ENCODE assay signal across 20 cellular contexts in the genomic region with DNA sequence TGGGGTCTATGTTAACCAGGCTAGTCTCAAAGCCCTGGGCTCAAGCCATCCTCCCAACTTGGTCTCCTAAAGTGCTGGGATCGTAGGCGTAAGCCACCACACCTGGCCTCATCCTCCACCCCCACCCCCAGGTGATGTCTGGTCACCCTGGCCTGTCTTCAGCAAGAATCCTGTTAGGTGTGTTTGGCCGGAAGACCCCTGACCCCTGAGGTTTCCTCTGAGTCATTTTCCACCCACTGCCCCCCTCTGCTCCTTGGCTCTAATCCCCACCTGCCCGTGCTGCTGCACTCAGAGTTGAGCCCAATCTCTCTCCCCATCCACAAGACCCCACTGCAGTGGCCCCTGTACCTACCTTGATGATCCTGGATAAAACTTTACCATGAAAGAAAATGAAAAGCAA. TPM values are rescaled to one million over a fixed set of nuclear protein-coding genes. Genes with fewer than 3 reads are reported as not detected.
DNase-seq lines count a peak whose midpoint lies in the region; ATAC-seq, FAIRE-seq and TF ChIP-seq lines count a peak whose summit lies in the region.
"Had no signal": no experiment of that assay in that cellular context is flagged by ENCODE, and none has a peak within 500 bp of the region (broad histone marks: within the 10 kb centered on the region; RNA-seq: fewer than 3 reads in every experiment).

No MANE protein-coding gene starts in this region.

- FAIRE-seq in H1 (lab: Jason Lieb, UNC): no peak

- H3K4me1 ChIP-seq in H1 (replicated peaks in 1 of 4; ENCODE audit: control insufficient read depth in 3 of 4, insufficient read depth in 4 of 4, low read length in 3 of 4): peaks cover 0 to 15% (median 10%) of the 10 kb centered on the region in 4 experiments; a peak in 5 of 7 replicates
- H3K4me1 ChIP-seq in colonic mucosa: no peaks in the 10 kb centered on the region
- H3K4me1 ChIP-seq: left lung had no signal

- H3K27me3 Mint-ChIP-seq in natural killer cell (ENCODE audit: low read depth in 2 of 2) (no peaks in the 10 kb centered on the region), T-helper 17 cell (no peaks in the 10 kb centered on the region)
- no peaks in the 10 kb centered on the region for H3K27me3 Mint-ChIP-seq in natural killer cell treated with Interleukin-12 subunit alpha and Interleukin-12 subunit beta and Interleukin-15 and Interleukin-18, amount 100 ng/mL, for 72 hours
- no peaks in the 10 kb centered on the region for H3K27me3 Mint-ChIP-seq in effector memory CD8-positive, alpha-beta T cell
- H3K27me3 Mint-ChIP-seq: CD4-positive, CD25-positive, alpha-beta regulatory T cell had no signal

- H3K9ac ChIP-seq in H1 (replicated peaks in 1 of 4; ENCODE audit: extremely low read depth in 1 of 4, low read depth in 3 of 4, low read length in 3 of 4) (no peak overlapping the region), colonic mucosa (ENCODE audit: low read depth in 2 of 2, low read length in 2 of 2) (no peak overlapping the region)
- H3K9ac ChIP-seq: neural progenitor cell had no signal

- no peak overlapping the region for H3K23ac ChIP-seq in H1 (ENCODE audit: insufficient read length)

- no peak overlapping the region for H2BK15ac ChIP-seq in H1 (ENCODE audit: low read length)

- peaks cover 5 to 7% of the 10 kb centered on the region in 2 experiments for H4K20me1 ChIP-seq in H1 (replicated peaks in 1 of 2; ENCODE audit: control insufficient read depth in 1 of 2, insufficient read depth in 2 of 2, low read length in 2 of 2)

- peak overlapping the region; percentile 83; the same call in 1 of the 2 replicates for H2AK5ac ChIP-seq in H1 (ENCODE audit: low read depth, low read length)

- no peak overlapping the region for H4K5ac ChIP-seq in H1 (ENCODE audit: insufficient read length, low read depth, low read length)

- H2BK12ac ChIP-seq in H1 (ENCODE audit: low read depth, low read length): no peak overlapping the region; the same call in 1 of the 2 replicates

- H3K4me3 ChIP-seq in H1 (ENCODE audit: extremely low read depth in 1 of 4, insufficient read depth in 2 of 4, low read depth in 3 of 4, low read length in 4 of 4) (no peak overlapping the region), colonic mucosa (no peak overlapping the region)
- H3K4me3 ChIP-seq: esophagus squamous epithelium, left lung, neural progenitor cell had no signal

- H3K27ac ChIP-seq in H1 (ENCODE audit: low read depth, low read length) (no peak overlapping the region), colonic mucosa (no peak overlapping the region)
- H3K27ac ChIP-seq: esophagus squamous epithelium, left lung, neural progenitor cell had no signal

- ATAC-seq in natural killer cell (no peak), T-helper 17 cell (no peak), GM19455 (IDR thresholded peaks at IDR 0.05; ENCODE audit: unreplicated experiment) (no peak)
- ATAC-seq in natural killer cell treated with Interleukin-12 subunit alpha and Interleukin-12 subunit beta and Interleukin-15 and Interleukin-18, amount 100 ng/mL, for 72 hours: no peak
- no peak for ATAC-seq in effector memory CD8-positive, alpha-beta T cell (replicated peaks)
- ATAC-seq: left lung had no signal

- H3K9me3 Mint-ChIP-seq in natural killer cell: no peaks in the 10 kb centered on the region
- H3K9me3 Mint-ChIP-seq in natural killer cell treated with Interleukin-12 subunit alpha and Interleukin-12 subunit beta and Interleukin-15 and Interleukin-18, amount 100 ng/mL, for 72 hours: no peaks in the 10 kb centered on the region
- no peaks in the 10 kb centered on the region for H3K9me3 Mint-ChIP-seq in effector memory CD8-positive, alpha-beta T cell
- H3K9me3 Mint-ChIP-seq: CD4-positive, CD25-positive, alpha-beta regulatory T cell; mesothelial cell of epicardium; neural progenitor cell had no signal

- no peaks in the 10 kb centered on the region; a peak in 2 of 8 replicates for H3K36me3 ChIP-seq in H1 (ENCODE audit: control insufficient read depth in 2 of 4, insufficient read depth in 4 of 4, low read length in 3 of 4)
- no peaks in the 10 kb centered on the region for H3K36me3 ChIP-seq in colonic mucosa
- H3K36me3 ChIP-seq: neural progenitor cell had no signal

- no peak for TF ChIP-seq EP300 in H1 (IDR thresholded peaks at IDR 0.05; ENCODE audit: borderline replicate concordance in 1 of 2, low read depth in 2 of 2, low read length in 2 of 2)

- H3K4me1 Mint-ChIP-seq in natural killer cell (no peaks in the 10 kb centered on the region), T-helper 17 cell (peaks cover 8% of the 10 kb centered on the region)
- peaks cover 0 to 7% of the 10 kb centered on the region in 2 donors for H3K4me1 Mint-ChIP-seq in natural killer cell treated with Interleukin-12 subunit alpha and Interleukin-12 subunit beta and Interleukin-15 and Interleukin-18, amount 100 ng/mL, for 72 hours (ENCODE audit: low read depth in 2 of 2)
- H3K4me1 Mint-ChIP-seq in effector memory CD8-positive, alpha-beta T cell (ENCODE audit: low read depth in 2 of 2): peaks cover 3 to 6% of the 10 kb centered on the region in 2 donors

- H3K9me3 ChIP-seq in T-helper 17 cell (ENCODE audit: control insufficient read depth, low read length, poor library complexity, severe bottlenecking): no peaks in the 10 kb centered on the region
- no peaks in the 10 kb centered on the region for H3K9me3 ChIP-seq in H1 (ENCODE audit: insufficient read depth in 2 of 2, low read depth in 1 of 2, low read length in 1 of 2)
- no peaks in the 10 kb centered on the region for H3K9me3 ChIP-seq in colonic mucosa
- H3K9me3 ChIP-seq: esophagus squamous epithelium, left lung had no signal

- H2BK20ac ChIP-seq in H1 (ENCODE audit: low read length): no peak overlapping the region

- no peaks in the 10 kb centered on the region for H3K27me3 ChIP-seq in H1 (replicated peaks in 1 of 4; ENCODE audit: control insufficient read depth in 3 of 4, extremely low read depth in 1 of 4, insufficient read depth in 3 of 4, low read length in 3 of 4)
- no peaks in the 10 kb centered on the region for H3K27me3 ChIP-seq in colonic mucosa
- H3K27me3 ChIP-seq: esophagus squamous epithelium, left lung, neural progenitor cell had no signal

- no peaks in the 10 kb centered on the region for H3K79me2 ChIP-seq in H1 (ENCODE audit: control insufficient read depth in 1 of 2, insufficient read depth in 2 of 2, low read length in 2 of 2)

- no peak overlapping the region for H3K14ac ChIP-seq in H1 (ENCODE audit: insufficient read length)

- DNase-seq in natural killer cell (no peak), T-helper 17 cell (no peak), H1 (ENCODE audit: low read depth in 1 of 2, low spot score in 2 of 2) (no peak), HK-2 (ENCODE audit: unreplicated experiment) (no peak), colonic mucosa (no peak)
- DNase-seq in natural killer cell treated with Interleukin-12 subunit alpha and Interleukin-12 subunit beta and Interleukin-15 and Interleukin-18, amount 100 ng/mL, for 72 hours (ENCODE audit: low spot score): no peak
- no peak for DNase-seq in effector memory CD8-positive, alpha-beta T cell
- DNase-seq: activated CD4-positive, alpha-beta T cell treated with anti-CD3 and anti-CD28 coated beads for 1 hour; activated T-cell treated with anti-CD3 and anti-CD28 coated beads for 4 hours; amniotic stem cell; CD4-positive, CD25-positive, alpha-beta regulatory T cell; DMS79; effector CD4-positive, alpha-beta T cell; esophagus squamous epithelium; left lung; NCI-H2107; NCI-H524 treated with DMSO at 0.1 percent for 48 hours had no signal

- 98% methylated on average over 4 of the region's 4 CpGs; no CpG with 5 or more reads in 1 of the 2 experiments for WGBS in H1 (ENCODE audit: extremely low coverage in 1 of 2, insufficient coverage in 1 of 2, insufficient read length in 1 of 2, insufficient replicate concordance in 2 of 2, low coverage in 1 of 2, low lambda C conversion rate in 2 of 2, missing lambda C conversion rate in 1 of 2), 2 experiments

- H3K4ac ChIP-seq in H1 (replicated peaks; ENCODE audit: insufficient read length, low read depth, low read length): no peak overlapping the region

- no peak for TF ChIP-seq RAD21 in H1 (IDR thresholded peaks at IDR 0.05 in 1 of 2, conservative IDR thresholded peaks at IDR 0.05 in 1 of 2; ENCODE audit: low read depth in 2 of 2, low read length in 2 of 2)

- POLR2A ChIA-PET in H1 (lab: Charles Lee; ENCODE audit: partially characterized antibody): interaction anchor here (0.7 to 13.3 kb wide), 6 partner anchors 10 to 312 kb away, joined by 3 to 143 read pairs (median 4); partner anchors contain the start of genes AKR7A2, EMC1, MRTO4 and SLC66A1

- H4K8ac ChIP-seq in H1 (ENCODE audit: extremely low read depth, insufficient read depth, low read length): peak overlapping the region; percentile 72; the same call in 1 of the 2 replicates

- no peaks in the 10 kb centered on the region for H3K79me1 ChIP-seq in H1 (ENCODE audit: low read depth, low read length)

- CTCF ChIA-PET in H1 (lab: Charles Lee; ENCODE audit: partially characterized antibody): interaction anchor here (0.6 to 4.1 kb wide), 7 partner anchors 12 to 350 kb away, joined by 3 to 25 read pairs (median 4); no protein-coding TSS in a partner anchor

- H3K56ac ChIP-seq in H1 (replicated peaks; ENCODE audit: insufficient read length, low read depth, low read length): no peak overlapping the region

- H4K91ac ChIP-seq in H1 (replicated peaks; ENCODE audit: insufficient read length, low read length): no peak overlapping the region

- H3K23me2 ChIP-seq in H1 (ENCODE audit: low read depth, low read length): peaks cover 2% of the 10 kb centered on the region; the same call in 1 of the 2 replicates

- H3K18ac ChIP-seq in H1 (ENCODE audit: extremely low read depth, low read length): no peak overlapping the region

- no peak overlapping the region for H2BK120ac ChIP-seq in H1 (replicated peaks; ENCODE audit: low read depth, low read length)

- H3K36me3 Mint-ChIP-seq in natural killer cell (no peaks in the 10 kb centered on the region), T-helper 17 cell (ENCODE audit: low read depth) (no peaks in the 10 kb centered on the region)
- H3K36me3 Mint-ChIP-seq in natural killer cell treated with Interleukin-12 subunit alpha and Interleukin-12 subunit beta and Interleukin-15 and Interleukin-18, amount 100 ng/mL, for 72 hours: no peaks in the 10 kb centered on the region
- peaks cover 47% of the 10 kb centered on the region for H3K36me3 Mint-ChIP-seq in effector memory CD8-positive, alpha-beta T cell (ENCODE audit: insufficient read depth)
- H3K36me3 Mint-ChIP-seq: neural progenitor cell had no signal

- H2AFZ ChIP-seq in H1 (ENCODE audit: low read length): no peak overlapping the region
- H2AFZ ChIP-seq: neural progenitor cell had no signal

- H2BK5ac ChIP-seq in H1 (ENCODE audit: low read depth, low read length): peak overlapping the region; percentile 89

- no peak overlapping the region for H3K4me2 ChIP-seq in H1 (ENCODE audit: insufficient read depth in 1 of 2, low read depth in 2 of 2, low read length in 2 of 2)
- H3K4me2 ChIP-seq: neural progenitor cell had no signal

- H3K4me3 Mint-ChIP-seq in natural killer cell: no peak overlapping the region
- H3K4me3 Mint-ChIP-seq in natural killer cell treated with Interleukin-12 subunit alpha and Interleukin-12 subunit beta and Interleukin-15 and Interleukin-18, amount 100 ng/mL, for 72 hours: no peak overlapping the region
- no peak overlapping the region for H3K4me3 Mint-ChIP-seq in T-helper 17 cell
- H3K4me3 Mint-ChIP-seq in effector memory CD8-positive, alpha-beta T cell: no peak overlapping the region
- H3K4me3 Mint-ChIP-seq: CD4-positive, CD25-positive, alpha-beta regulatory T cell; mesothelial cell of epicardium; neural progenitor cell had no signal

- intact Hi-C loops in natural killer cell (cut with micrococcal nuclease) (no loop called here), colonic mucosa (cut with DNase I) (no loop called here)

- TF ChIP-seq POLR2A in H1 (IDR thresholded peaks at IDR 0.05; ENCODE audit: control extremely low read depth in 1 of 2, low read depth in 2 of 2, low read length in 2 of 2): no peak

- H3K27ac Mint-ChIP-seq in natural killer cell (peak overlapping the region; percentile 65 to 72), T-helper 17 cell (peak overlapping the region; percentile 69)
- H3K27ac Mint-ChIP-seq in natural killer cell treated with Interleukin-12 subunit alpha and Interleukin-12 subunit beta and Interleukin-15 and Interleukin-18, amount 100 ng/mL, for 72 hours: no peak overlapping the region
- H3K27ac Mint-ChIP-seq in effector memory CD8-positive, alpha-beta T cell: peak overlapping the region in 1 of 2 donors; percentile 71
- H3K27ac Mint-ChIP-seq: neural progenitor cell had no signal

- TF ChIP-seq CTCF in natural killer cell (IDR thresholded peaks at IDR 0.05) (no peak), H1 (IDR thresholded peaks at IDR 0.05; ENCODE audit: control extremely low read depth in 1 of 3, insufficient read depth in 1 of 3, low read depth in 1 of 3, low read length in 3 of 3) (no peak), colonic mucosa (IDR thresholded peaks at IDR 0.05) (no peak)

RNA-seq across cellular contexts. Expression of gene SLC66A1, which starts 25.2 kb away (rescaled TPM):
- total RNA-seq in natural killer cell: 1 to 10 TPM; 5.8 to 8.5 (median 7.6) TPM
- total RNA-seq in natural killer cell treated with Interleukin-12 subunit alpha and Interleukin-12 subunit beta and Interleukin-15 and Interleukin-18, amount 100 ng/mL, for 72 hours: 10 to 100 TPM; 10.0 to 14.9 TPM
- 1 to 10 TPM; 3.3 to 3.9 TPM for total RNA-seq in T-helper 17 cell
- 14.0 and 16.8 TPM in 2 replicates for total RNA-seq in H1 (2021; fragmentation: NEBNext Ultra II Directional; extraction: Animal tissue kit (Norgen Biotek cat#: 25700))
- 27.9 and 34.2 TPM in 2 replicates for polyA plus RNA-seq in H1 (2011; rRNA removed)
- polyA plus RNA-seq in H1 (2011; cell fraction: cytosol; rRNA removed): 23.4 TPM
- polyA plus RNA-seq in H1 (2011; cell fraction: nucleus; rRNA removed): 21.8 TPM
- polyA plus RNA-seq in H1 (2012, experiment 1 of 2): 11.6 to 22.2 TPM (median 17.2 TPM) in 4 replicates
- 13.6 TPM for polyA plus RNA-seq in H1 (2012, experiment 2 of 2)
- polyA plus RNA-seq in H1 (2013, experiment 1 of 2): 14.9 TPM
- polyA plus RNA-seq in H1 (2013, experiment 2 of 2): 14.4 TPM
- polyA minus RNA-seq in H1 (2011; rRNA and poly(A)+ RNA removed): 14.6 and 17.5 TPM in 2 replicates
- 12.1 TPM for polyA minus RNA-seq in H1 (2011; cell fraction: cytosol; rRNA and poly(A)+ RNA removed)
- polyA minus RNA-seq in H1 (2011; cell fraction: nucleus; rRNA and poly(A)+ RNA removed): 15.3 TPM
- 10 to 100 TPM; 10.6 to 13.1 TPM for total RNA-seq in colonic mucosa

RNA-seq across cellular contexts. Expression of gene AKR7A2, which starts 25.3 kb away (rescaled TPM):
- 10 to 100 TPM; 25.5 to 31.9 (median 28.9) TPM for total RNA-seq in natural killer cell
- 10 to 100 TPM; 29.6 to 37.7 TPM for total RNA-seq in natural killer cell treated with Interleukin-12 subunit alpha and Interleukin-12 subunit beta and Interleukin-15 and Interleukin-18, amount 100 ng/mL, for 72 hours
- total RNA-seq in T-helper 17 cell: 10 to 100 TPM; 17.3 to 21.9 TPM
- total RNA-seq in H1 (2021; fragmentation: NEBNext Ultra II Directional; extraction: Animal tissue kit (Norgen Biotek cat#: 25700)): 32.0 and 34.5 TPM in 2 replicates
- polyA plus RNA-seq in H1 (2011; rRNA removed): 47.9 and 48.3 TPM in 2 replicates
- 35.9 TPM for polyA plus RNA-seq in H1 (2011; cell fraction: cytosol; rRNA removed)
- polyA plus RNA-seq in H1 (2011; cell fraction: nucleus; rRNA removed): 41.0 TPM
- polyA plus RNA-seq in H1 (2012, experiment 1 of 2): 24.1 to 37.1 TPM (median 34.7 TPM) in 4 replicates
- polyA plus RNA-seq in H1 (2012, experiment 2 of 2): 43.0 TPM
- 24.6 TPM for polyA plus RNA-seq in H1 (2013, experiment 1 of 2)
- 23.7 TPM for polyA plus RNA-seq in H1 (2013, experiment 2 of 2)
- 20.4 and 20.9 TPM in 2 replicates for polyA minus RNA-seq in H1 (2011; rRNA and poly(A)+ RNA removed)
- 26.2 TPM for polyA minus RNA-seq in H1 (2011; cell fraction: cytosol; rRNA and poly(A)+ RNA removed)
- polyA minus RNA-seq in H1 (2011; cell fraction: nucleus; rRNA and poly(A)+ RNA removed): 25.6 TPM
- total RNA-seq in colonic mucosa: 100 to 1,000 TPM; 112 to 129 TPM

RNA-seq across cellular contexts. Expression of gene AKR7A3, which starts 48.7 kb away (rescaled TPM):
- 1 to 10 TPM; 1.1 to 2.0 (median 1.5) TPM for total RNA-seq in natural killer cell
- total RNA-seq in natural killer cell treated with Interleukin-12 subunit alpha and Interleukin-12 subunit beta and Interleukin-15 and Interleukin-18, amount 100 ng/mL, for 72 hours: 1 to 10 TPM in 1 of 2 donors, under 1 TPM in 1; 0.43 to 2.0 TPM
- 1 to 10 TPM; 1.1 to 1.4 TPM for total RNA-seq in T-helper 17 cell
- 0.65 TPM in 2 replicates for total RNA-seq in H1 (2021; fragmentation: NEBNext Ultra II Directional; extraction: Animal tissue kit (Norgen Biotek cat#: 25700))
- polyA plus RNA-seq in H1 (2011; rRNA removed): 0.62 and 0.72 TPM in 2 replicates
- 0.66 TPM for polyA plus RNA-seq in H1 (2011; cell fraction: cytosol; rRNA removed)
- polyA plus RNA-seq in H1 (2011; cell fraction: nucleus; rRNA removed): 2.7 TPM
- 0.60 to 1.0 TPM (median 0.71 TPM) in 4 replicates for polyA plus RNA-seq in H1 (2012, experiment 1 of 2)
- polyA plus RNA-seq in H1 (2012, experiment 2 of 2): 0.43 TPM
- polyA plus RNA-seq in H1 (2013, experiment 1 of 2): 0.49 TPM
- polyA plus RNA-seq in H1 (2013, experiment 2 of 2): 0.59 TPM
- polyA minus RNA-seq in H1 (2011; rRNA and poly(A)+ RNA removed): 0.12 and 0.19 TPM in 2 replicates
- not detected for polyA minus RNA-seq in H1 (2011; cell fraction: cytosol; rRNA and poly(A)+ RNA removed)
- 0.80 TPM for polyA minus RNA-seq in H1 (2011; cell fraction: nucleus; rRNA and poly(A)+ RNA removed)
- 100 to 1,000 TPM in 1 of 2 donors, 10 to 100 TPM in 1; 97.0 to 119 TPM for total RNA-seq in colonic mucosa

Comparison
In these comparisons a context has a peak if more than half of its experiments do, and no peak if none do; other contexts are left out.
1. H3K27ac Mint-ChIP-seq: peak in natural killer cell (2 of 2) and T-helper 17 cell (single experiment); none in natural killer cell treated with Interleukin-12 subunit alpha and Interleukin-12 subunit beta and Interleukin-15 and Interleukin-18, amount 100 ng/mL, for 72 hours (0 of 2).
2. RNA of gene AKR7A3, which starts 48.7 kb away (total RNA-seq): 97.0 to 119 TPM in colonic mucosa; 0.43 to 2.0 TPM in natural killer cell treated with Interleukin-12 subunit alpha and Interleukin-12 subunit beta and Interleukin-15 and Interleukin-18, amount 100 ng/mL, for 72 hours, 1.1 to 2.0 TPM in natural killer cell, 1.1 to 1.4 TPM in T-helper 17 cell and 0.65 TPM in H1; every median in the first group is over 10 times any median in the second.